ENCODE assay signal across 2 cellular contexts in genomic region chr18:33269223-33269622, GRCh38.
TF ChIP-seq lines count a peak whose summit lies in the region.

No MANE protein-coding gene starts in this region.

TF ChIP-seq in H1, 55 proteins besides CTCF, POLR2A, EP300 and RAD21:
- no peak for TF ChIP-seq NRF1 (IDR thresholded peaks at IDR 0.05; ENCODE audit: low read depth, low read length)
- no peak for TF ChIP-seq CHD1 (IDR thresholded peaks at IDR 0.05; ENCODE audit: low read depth, low read length)
- TF ChIP-seq SP1 (IDR thresholded peaks at IDR 0.05; ENCODE audit: low read depth, low read length): no peak
- no peak for TF ChIP-seq KDM5A (IDR thresholded peaks at IDR 0.05; ENCODE audit: low read length)
- no peak for TF ChIP-seq JUN (IDR thresholded peaks at IDR 0.05; ENCODE audit: low read depth, low read length)
- TF ChIP-seq RFX5 (IDR thresholded peaks at IDR 0.05; ENCODE audit: borderline replicate concordance, low read depth, low read length): no peak
- TF ChIP-seq FOSL1 (IDR thresholded peaks at IDR 0.05; ENCODE audit: insufficient read depth, low read depth, low read length): no peak
- no peak for TF ChIP-seq RXRA (IDR thresholded peaks at IDR 0.05; ENCODE audit: insufficient read depth, low read depth, low read length)
- no peak for TF ChIP-seq BCL11A (IDR thresholded peaks at IDR 0.05; ENCODE audit: low read depth in 2 of 2, low read length in 2 of 2)
- TF ChIP-seq MAX (IDR thresholded peaks at IDR 0.05): no peak
- TF ChIP-seq SIX5 (IDR thresholded peaks at IDR 0.05; ENCODE audit: low read depth, low read length): no peak
- TF ChIP-seq CTBP2 (IDR thresholded peaks at IDR 0.05; ENCODE audit: borderline replicate concordance, insufficient read depth, insufficient read length, low read length): no peak
- no peak for TF ChIP-seq RNF2 (IDR thresholded peaks at IDR 0.05; ENCODE audit: borderline replicate concordance, low read depth, low read length, missing control alignments, poor library complexity, severe bottlenecking)
- no peak for TF ChIP-seq KDM1A (IDR thresholded peaks at IDR 0.05; ENCODE audit: borderline replicate concordance, low read length)
- TF ChIP-seq TAF7 (optimal IDR thresholded peaks at IDR 0.05; ENCODE audit: borderline replicate concordance, low read depth, low read length): no peak
- TF ChIP-seq CBX8 (IDR thresholded peaks at IDR 0.05; ENCODE audit: borderline replicate concordance, low read depth, low read length): no peak

TF ChIP-seq in SK-N-SH treated with all-trans-retinoic acid at 6 μM for 48 hours, 23 proteins besides CTCF, POLR2A, EP300 and RAD21:
- no peak for TF ChIP-seq ZNF70 (CRISPR knock-in tag; IDR thresholded peaks at IDR 0.05)
- TF ChIP-seq SNAI2 (CRISPR knock-in tag; IDR thresholded peaks at IDR 0.05): no peak
- TF ChIP-seq TOX (CRISPR knock-in tag; IDR thresholded peaks at IDR 0.05; ENCODE audit: borderline replicate concordance): no peak
- TF ChIP-seq ISL1 (CRISPR knock-in tag; IDR thresholded peaks at IDR 0.05): no peak
- TF ChIP-seq ZNF8 (CRISPR knock-in tag; IDR thresholded peaks at IDR 0.05): no peak
- TF ChIP-seq PPARA (CRISPR knock-in tag; IDR thresholded peaks at IDR 0.05; ENCODE audit: borderline replicate concordance): no peak
